Comparison of ENCODE assay signal across 15 cellular contexts in the genomic region with DNA sequence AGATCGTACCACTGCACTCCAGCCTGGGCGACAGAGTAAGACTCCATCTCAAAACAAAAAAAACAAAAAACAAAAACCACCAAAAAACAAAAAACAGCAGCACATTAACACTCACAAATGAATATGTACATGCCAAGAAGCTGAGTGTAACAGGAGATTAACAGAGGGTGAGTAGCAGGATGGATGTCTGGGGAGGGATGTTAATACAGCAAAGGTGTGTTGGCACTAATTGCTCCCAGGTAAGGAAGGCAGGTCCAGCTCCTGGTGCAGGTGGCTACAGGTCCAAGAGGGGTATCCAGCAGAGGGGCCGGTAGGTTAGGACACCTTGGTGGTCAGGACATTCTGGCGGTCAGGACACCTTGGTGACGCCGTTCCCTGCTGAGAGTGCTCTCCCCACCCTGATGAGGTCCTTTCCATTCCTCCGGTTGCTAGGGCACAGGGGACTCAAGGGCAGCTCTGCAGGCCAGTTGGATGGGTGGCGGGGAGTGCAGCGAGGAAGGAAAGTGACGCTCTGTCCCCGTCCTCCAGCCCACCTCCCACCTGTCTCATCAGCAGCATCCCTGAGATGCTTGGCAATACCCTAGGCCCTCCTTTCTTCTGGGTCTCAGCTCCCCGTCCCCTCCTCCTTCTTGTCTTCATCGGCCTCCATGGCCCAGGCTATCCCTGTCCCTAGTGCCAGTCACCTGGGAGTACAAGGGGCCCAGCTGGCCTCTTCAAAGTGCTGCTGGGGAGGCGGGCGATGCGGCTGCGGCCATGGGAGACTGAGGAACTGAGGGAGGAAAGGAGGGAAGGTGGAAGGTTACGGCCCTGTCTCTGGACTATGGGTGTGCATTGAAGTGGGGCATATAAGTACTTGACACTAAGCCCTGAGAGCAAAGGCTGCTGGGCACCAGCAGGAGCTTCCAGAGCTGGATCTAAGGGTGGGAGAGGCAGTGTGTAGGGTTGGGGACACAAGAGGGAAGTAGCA. TPM values are rescaled to one million over a fixed set of nuclear protein-coding genes. Genes with fewer than 3 reads are reported as not detected.
"Had no signal": no experiment of that assay in that cellular context is flagged by ENCODE, and none has a peak within 500 bp of the region (broad histone marks: within the 10 kb centered on the region; RNA-seq: fewer than 3 reads in every experiment).

No MANE protein-coding gene starts in this region.

- H3K9me3 Mint-ChIP-seq: activated naive CD4-positive, alpha-beta T cell treated with anti-CD3 and anti-CD28 coated beads, Interleukin-2, amount 50 U/mL, for 72 hours; activated T-helper 2 cell treated with anti-CD3 and anti-CD28 coated beads, Interferon-gamma antibody, Interleukin-2, Interleukin-4, amounts not matched to agents 10 μg/mL and 5 μg/mL and 100 μg/mL, durations not matched to agents 14 hours and 24 hours and 36 hours; immature natural killer cell; mesothelial cell of epicardium; T-helper 1 cell treated with Interleukin-12 subunit alpha and Interleukin-12 subunit beta and Interleukin-4 antibody, amounts not matched to agents 30 μg/mL and 1 μg/mL, for 36 hours had no signal

- H3K36me3 Mint-ChIP-seq: immature natural killer cell had no signal

- H3K27ac Mint-ChIP-seq: activated T-helper 2 cell treated with anti-CD3 and anti-CD28 coated beads, Interferon-gamma antibody, Interleukin-2, Interleukin-4, amounts not matched to agents 10 μg/mL and 5 μg/mL and 100 μg/mL, durations not matched to agents 14 hours and 24 hours and 36 hours; mesothelial cell of epicardium; T-helper 1 cell treated with Interleukin-12 subunit alpha and Interleukin-12 subunit beta and Interleukin-4 antibody, amounts not matched to agents 30 μg/mL and 1 μg/mL, for 36 hours had no signal

- H3K4me1 Mint-ChIP-seq: immature natural killer cell had no signal

- H3K4me3 Mint-ChIP-seq: immature natural killer cell; mesothelial cell of epicardium; T-helper 1 cell treated with Interleukin-12 subunit alpha and Interleukin-12 subunit beta and Interleukin-4 antibody, amounts not matched to agents 30 μg/mL and 1 μg/mL, for 36 hours had no signal

- H3K9me3 ChIP-seq: heart left ventricle had no signal

- H3K4me3 ChIP-seq: heart left ventricle, lung had no signal

- FAIRE-seq: frontal cortex had no signal

- ATAC-seq: heart left ventricle had no signal

- H3K27ac ChIP-seq: heart left ventricle had no signal

- DNase-seq: activated CD4-positive, alpha-beta T cell treated with anti-CD3 and anti-CD28 coated beads for 4 hours; anterior cingulate cortex; immature natural killer cell; stimulated activated CD4-positive, alpha-beta T cell treated with anti-CD3 and anti-CD28 coated beads, Interleukin-12 subunit alpha, Interleukin-12 subunit beta, amount 100 ng/mL, for 4 hours; stimulated activated CD4-positive, alpha-beta T cell treated with anti-CD3 and anti-CD28 coated beads, Interleukin-2, amount 100 ng/mL, for 24 hours had no signal

RNA-seq across cellular contexts. Expression of a gene that starts 10.7 kb away (rescaled TPM):
- total RNA-seq: activated naive CD4-positive, alpha-beta T cell treated with anti-CD3 and anti-CD28 coated beads, Interleukin-2, amount 50 U/mL, for 72 hours; dermis microvascular lymphatic vessel endothelial cell; mesothelial cell of epicardium had no signal
- polyA plus RNA-seq: neural cell had no signal

RNA-seq across cellular contexts. Expression of a gene that starts 42.1 kb away (rescaled TPM):
- total RNA-seq: epithelial cell of proximal tubule had no signal
